ENCODE assay signal across 1 cellular context in the genomic region with DNA sequence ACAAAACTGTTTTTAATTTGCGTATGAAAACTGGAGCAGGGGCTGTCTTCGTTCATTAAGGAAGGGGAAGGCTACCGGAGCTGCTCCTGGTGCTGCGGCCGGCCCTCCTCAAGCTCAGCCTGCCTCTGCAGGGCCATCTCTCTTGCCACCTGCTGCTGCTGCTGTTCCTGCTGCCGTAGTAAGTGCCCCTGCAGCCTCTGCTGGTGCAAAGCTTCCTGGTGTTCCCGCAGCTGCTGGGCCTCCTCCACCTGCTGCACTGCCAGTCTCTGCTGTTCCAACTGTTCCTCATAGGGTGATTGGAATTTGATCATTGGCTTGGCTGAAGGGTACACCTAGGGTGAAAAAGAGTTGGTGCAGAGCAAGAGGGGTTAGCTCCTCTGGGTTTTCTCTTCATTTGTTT.
TF ChIP-seq lines count a peak whose summit lies in the region.

No MANE protein-coding gene starts in this region.

TF ChIP-seq in GM23338, 12 proteins besides CTCF, POLR2A, EP300 and RAD21 (continued from another document):
- TF ChIP-seq, protein P1, sequence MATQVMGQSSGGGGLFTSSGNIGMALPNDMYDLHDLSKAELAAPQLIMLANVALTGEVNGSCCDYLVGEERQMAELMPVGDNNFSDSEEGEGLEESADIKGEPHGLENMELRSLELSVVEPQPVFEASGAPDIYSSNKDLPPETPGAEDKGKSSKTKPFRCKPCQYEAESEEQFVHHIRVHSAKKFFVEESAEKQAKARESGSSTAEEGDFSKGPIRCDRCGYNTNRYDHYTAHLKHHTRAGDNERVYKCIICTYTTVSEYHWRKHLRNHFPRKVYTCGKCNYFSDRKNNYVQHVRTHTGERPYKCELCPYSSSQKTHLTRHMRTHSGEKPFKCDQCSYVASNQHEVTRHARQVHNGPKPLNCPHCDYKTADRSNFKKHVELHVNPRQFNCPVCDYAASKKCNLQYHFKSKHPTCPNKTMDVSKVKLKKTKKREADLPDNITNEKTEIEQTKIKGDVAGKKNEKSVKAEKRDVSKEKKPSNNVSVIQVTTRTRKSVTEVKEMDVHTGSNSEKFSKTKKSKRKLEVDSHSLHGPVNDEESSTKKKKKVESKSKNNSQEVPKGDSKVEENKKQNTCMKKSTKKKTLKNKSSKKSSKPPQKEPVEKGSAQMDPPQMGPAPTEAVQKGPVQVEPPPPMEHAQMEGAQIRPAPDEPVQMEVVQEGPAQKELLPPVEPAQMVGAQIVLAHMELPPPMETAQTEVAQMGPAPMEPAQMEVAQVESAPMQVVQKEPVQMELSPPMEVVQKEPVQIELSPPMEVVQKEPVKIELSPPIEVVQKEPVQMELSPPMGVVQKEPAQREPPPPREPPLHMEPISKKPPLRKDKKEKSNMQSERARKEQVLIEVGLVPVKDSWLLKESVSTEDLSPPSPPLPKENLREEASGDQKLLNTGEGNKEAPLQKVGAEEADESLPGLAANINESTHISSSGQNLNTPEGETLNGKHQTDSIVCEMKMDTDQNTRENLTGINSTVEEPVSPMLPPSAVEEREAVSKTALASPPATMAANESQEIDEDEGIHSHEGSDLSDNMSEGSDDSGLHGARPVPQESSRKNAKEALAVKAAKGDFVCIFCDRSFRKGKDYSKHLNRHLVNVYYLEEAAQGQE (IDR thresholded peaks at IDR 0.05; ENCODE audit: unreplicated experiment), result no peak
- no peak for TF ChIP-seq NANOG (IDR thresholded peaks at IDR 0.05; ENCODE audit: borderline replicate concordance)
- TF ChIP-seq, protein P2, sequence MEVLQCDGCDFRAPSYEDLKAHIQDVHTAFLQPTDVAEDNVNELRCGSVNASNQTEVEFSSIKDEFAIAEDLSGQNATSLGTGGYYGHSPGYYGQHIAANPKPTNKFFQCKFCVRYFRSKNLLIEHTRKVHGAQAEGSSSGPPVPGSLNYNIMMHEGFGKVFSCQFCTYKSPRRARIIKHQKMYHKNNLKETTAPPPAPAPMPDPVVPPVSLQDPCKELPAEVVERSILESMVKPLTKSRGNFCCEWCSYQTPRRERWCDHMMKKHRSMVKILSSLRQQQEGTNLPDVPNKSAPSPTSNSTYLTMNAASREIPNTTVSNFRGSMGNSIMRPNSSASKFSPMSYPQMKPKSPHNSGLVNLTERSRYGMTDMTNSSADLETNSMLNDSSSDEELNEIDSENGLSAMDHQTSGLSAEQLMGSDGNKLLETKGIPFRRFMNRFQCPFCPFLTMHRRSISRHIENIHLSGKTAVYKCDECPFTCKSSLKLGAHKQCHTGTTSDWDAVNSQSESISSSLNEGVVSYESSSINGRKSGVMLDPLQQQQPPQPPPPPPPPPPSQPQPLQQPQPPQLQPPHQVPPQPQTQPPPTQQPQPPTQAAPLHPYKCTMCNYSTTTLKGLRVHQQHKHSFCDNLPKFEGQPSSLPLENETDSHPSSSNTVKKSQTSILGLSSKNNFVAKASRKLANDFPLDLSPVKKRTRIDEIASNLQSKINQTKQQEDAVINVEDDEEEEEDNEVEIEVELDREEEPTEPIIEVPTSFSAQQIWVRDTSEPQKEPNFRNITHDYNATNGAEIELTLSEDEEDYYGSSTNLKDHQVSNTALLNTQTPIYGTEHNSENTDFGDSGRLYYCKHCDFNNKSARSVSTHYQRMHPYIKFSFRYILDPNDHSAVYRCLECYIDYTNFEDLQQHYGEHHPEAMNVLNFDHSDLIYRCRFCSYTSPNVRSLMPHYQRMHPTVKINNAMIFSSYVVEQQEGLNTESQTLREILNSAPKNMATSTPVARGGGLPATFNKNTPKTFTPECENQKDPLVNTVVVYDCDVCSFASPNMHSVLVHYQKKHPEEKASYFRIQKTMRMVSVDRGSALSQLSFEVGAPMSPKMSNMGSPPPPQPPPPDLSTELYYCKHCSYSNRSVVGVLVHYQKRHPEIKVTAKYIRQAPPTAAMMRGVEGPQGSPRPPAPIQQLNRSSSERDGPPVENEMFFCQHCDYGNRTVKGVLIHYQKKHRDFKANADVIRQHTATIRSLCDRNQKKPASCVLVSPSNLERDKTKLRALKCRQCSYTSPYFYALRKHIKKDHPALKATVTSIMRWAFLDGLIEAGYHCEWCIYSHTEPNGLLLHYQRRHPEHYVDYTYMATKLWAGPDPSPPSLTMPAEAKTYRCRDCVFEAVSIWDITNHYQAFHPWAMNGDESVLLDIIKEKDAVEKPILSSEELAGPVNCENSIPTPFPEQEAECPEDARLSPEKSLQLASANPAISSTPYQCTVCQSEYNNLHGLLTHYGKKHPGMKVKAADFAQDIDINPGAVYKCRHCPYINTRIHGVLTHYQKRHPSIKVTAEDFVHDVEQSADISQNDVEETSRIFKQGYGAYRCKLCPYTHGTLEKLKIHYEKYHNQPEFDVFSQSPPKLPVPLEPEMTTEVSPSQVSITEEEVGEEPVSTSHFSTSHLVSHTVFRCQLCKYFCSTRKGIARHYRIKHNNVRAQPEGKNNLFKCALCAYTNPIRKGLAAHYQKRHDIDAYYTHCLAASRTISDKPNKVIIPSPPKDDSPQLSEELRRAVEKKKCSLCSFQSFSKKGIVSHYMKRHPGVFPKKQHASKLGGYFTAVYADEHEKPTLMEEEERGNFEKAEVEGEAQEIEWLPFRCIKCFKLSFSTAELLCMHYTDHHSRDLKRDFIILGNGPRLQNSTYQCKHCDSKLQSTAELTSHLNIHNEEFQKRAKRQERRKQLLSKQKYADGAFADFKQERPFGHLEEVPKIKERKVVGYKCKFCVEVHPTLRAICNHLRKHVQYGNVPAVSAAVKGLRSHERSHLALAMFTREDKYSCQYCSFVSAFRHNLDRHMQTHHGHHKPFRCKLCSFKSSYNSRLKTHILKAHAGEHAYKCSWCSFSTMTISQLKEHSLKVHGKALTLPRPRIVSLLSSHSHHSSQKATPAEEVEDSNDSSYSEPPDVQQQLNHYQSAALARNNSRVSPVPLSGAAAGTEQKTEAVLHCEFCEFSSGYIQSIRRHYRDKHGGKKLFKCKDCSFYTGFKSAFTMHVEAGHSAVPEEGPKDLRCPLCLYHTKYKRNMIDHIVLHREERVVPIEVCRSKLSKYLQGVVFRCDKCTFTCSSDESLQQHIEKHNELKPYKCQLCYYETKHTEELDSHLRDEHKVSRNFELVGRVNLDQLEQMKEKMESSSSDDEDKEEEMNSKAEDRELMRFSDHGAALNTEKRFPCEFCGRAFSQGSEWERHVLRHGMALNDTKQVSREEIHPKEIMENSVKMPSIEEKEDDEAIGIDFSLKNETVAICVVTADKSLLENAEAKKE (CRISPR knock-in tag; IDR thresholded peaks at IDR 0.05), result no peak
